ENCODE assay signal across 7 cellular contexts in the genomic region with DNA sequence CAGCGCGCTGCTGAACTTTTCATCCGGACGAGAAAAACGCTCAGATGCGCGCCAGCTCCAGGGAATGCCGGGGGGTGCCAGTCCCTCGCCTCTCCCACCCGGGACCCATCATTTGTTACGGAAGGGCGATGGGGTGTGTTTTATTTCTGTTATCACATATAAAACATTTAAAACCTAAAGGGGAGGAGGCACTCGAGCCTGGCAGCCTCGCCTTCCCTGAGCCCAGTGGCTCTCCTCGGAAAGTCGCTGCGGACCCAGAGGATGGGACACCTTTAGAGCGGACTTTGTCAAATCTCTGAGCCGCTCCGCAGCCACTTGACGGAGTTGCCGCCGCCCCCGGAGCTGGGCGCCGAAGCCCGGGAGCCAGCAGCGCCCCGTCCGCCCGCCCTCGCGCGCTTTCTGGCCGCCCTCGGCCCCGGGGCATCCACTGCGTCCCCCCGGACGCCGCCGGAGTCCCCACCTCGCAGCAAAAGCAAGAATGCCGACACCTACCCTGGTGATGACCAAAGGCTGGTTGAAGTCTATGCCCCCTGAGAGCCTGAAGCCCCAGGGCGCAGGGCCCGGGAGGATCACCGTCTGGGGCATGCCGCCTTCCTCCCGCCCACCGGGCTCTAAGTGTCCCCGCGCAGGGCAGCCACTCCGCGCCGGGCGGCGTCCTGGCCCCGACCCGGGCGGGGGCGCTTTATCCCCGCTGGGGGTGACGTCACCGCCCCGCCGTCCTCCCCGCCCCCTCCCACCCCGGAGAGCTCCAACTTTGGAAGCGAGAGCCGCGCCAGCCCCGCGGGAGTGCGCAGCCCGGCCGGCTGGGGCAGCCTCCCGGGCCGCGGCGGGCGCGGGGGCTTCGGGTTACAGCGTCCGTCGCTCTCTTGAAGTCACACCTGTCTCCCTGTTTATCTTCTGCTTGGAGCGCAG. TPM values are rescaled to one million over a fixed set of nuclear protein-coding genes. Genes with fewer than 3 reads are reported as not detected.
A peak's percentile ranks its signal among the peaks of the same experiment; 100 is the strongest.
DNase-seq lines count a peak whose midpoint lies in the region; ATAC-seq, FAIRE-seq and TF ChIP-seq lines count a peak whose summit lies in the region.

A gene with protein sequence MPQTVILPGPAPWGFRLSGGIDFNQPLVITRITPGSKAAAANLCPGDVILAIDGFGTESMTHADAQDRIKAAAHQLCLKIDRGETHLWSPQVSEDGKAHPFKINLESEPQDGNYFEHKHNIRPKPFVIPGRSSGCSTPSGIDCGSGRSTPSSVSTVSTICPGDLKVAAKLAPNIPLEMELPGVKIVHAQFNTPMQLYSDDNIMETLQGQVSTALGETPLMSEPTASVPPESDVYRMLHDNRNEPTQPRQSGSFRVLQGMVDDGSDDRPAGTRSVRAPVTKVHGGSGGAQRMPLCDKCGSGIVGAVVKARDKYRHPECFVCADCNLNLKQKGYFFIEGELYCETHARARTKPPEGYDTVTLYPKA (minus strand): TSS at position 658 of the 912 bp plus-strand sequence. CDS start 73 bp downstream, at position 585.

- no peak for FAIRE-seq in pancreas (lab: Jason Lieb, UNC)

- H3K9me3 ChIP-seq in heart left ventricle = no peaks in the 10 kb centered on the region
- no peaks in the 10 kb centered on the region for H3K9me3 ChIP-seq in pancreas

- 1% methylated on average over 19 to 87 of the region's 87 CpGs for whole genome bisulfite sequencing in heart left ventricle, 4 donors
- WGBS in pancreas, 2 donors = 1% methylated on average over 64 to 87 of the region's 87 CpGs

- no peak for TF ChIP-seq CTCF in GM06990 (IDR thresholded peaks at IDR 0.05; ENCODE audit: insufficient read depth, low read length, poor library complexity, severe bottlenecking)
- peak in 1 of 12 donors; percentile 20 for TF ChIP-seq CTCF in heart left ventricle (IDR thresholded peaks at IDR 0.05)
- TF ChIP-seq CTCF in pancreas (IDR thresholded peaks at IDR 0.05) = no peak

- peaks cover 0 to 37% (median 5%) of the 10 kb centered on the region in 12 donors for H3K4me1 ChIP-seq in heart left ventricle
- no peaks in the 10 kb centered on the region for H3K4me1 ChIP-seq in pancreas

- peak; percentile 26 for DNase-seq in GM06990 (ENCODE audit: extremely low read depth, insufficient read length)
- peak; percentile 86 for DNase-seq in LHCN-M2 (ENCODE audit: low read depth)
- peak; percentile 30 for DNase-seq in activated naive CD8-positive, alpha-beta T cell treated with anti-CD3 and anti-CD28 coated beads, Interleukin-2, amount 10 ng/mL, durations not matched to agents 7 days and 5 days
- peak; percentile 82 to 87 (median 85) for DNase-seq in heart left ventricle
- peak; percentile 57 to 88 (median 70) for DNase-seq in pancreas
- DNase-seq in GF-D8 (lab: John Stamatoyannopoulos, UW) = no peak

- peak within 1 kb of the TSS; percentile 84 to 99 (median 97) for H3K27ac ChIP-seq in heart left ventricle
- peak within 1 kb of the TSS; percentile 71 to 84 (median 80) for H3K27ac ChIP-seq in pancreas

- H3K9me3 Mint-ChIP-seq in activated naive CD8-positive, alpha-beta T cell treated with anti-CD3 and anti-CD28 coated beads, Interleukin-2, amount 10 ng/mL, durations not matched to agents 7 days and 5 days = no peaks in the 10 kb centered on the region

- TF ChIP-seq POLR2A in heart left ventricle (IDR thresholded peaks at IDR 0.05) = peak; percentile 93 to 99

- H3K4me1 Mint-ChIP-seq in activated naive CD8-positive, alpha-beta T cell treated with anti-CD3 and anti-CD28 coated beads, Interleukin-2, amount 10 ng/mL, durations not matched to agents 7 days and 5 days = no peaks in the 10 kb centered on the region

- ATAC-seq in activated naive CD8-positive, alpha-beta T cell treated with anti-CD3 and anti-CD28 coated beads, Interleukin-2, amount 10 ng/mL, durations not matched to agents 7 days and 5 days (ENCODE audit: low read depth) = peak; percentile 33
- ATAC-seq in heart left ventricle (peak; percentile 51 to 89 (median 80)), pancreas (peak; percentile 87 to 93 (median 90)), HG02970 (IDR thresholded peaks at IDR 0.05; ENCODE audit: low FRiP score, unreplicated experiment) (no peak)

- H3K27me3 ChIP-seq in GM06990 (replicated peaks; ENCODE audit: control insufficient read depth, insufficient read depth, low read length) (peaks cover 1% of the 10 kb centered on the region), heart left ventricle (peaks cover 0 to 24% (median 0%) of the 10 kb centered on the region in 9 donors), pancreas (peaks cover 0 to 4% (median 0%) of the 10 kb centered on the region in 4 donors)

- H3K36me3 ChIP-seq in GM06990 (ENCODE audit: control insufficient read depth, insufficient read depth, low read length) (no peaks in the 10 kb centered on the region), heart left ventricle (no peaks in the 10 kb centered on the region), pancreas (no peaks in the 10 kb centered on the region)

- peaks cover 31% of the 10 kb centered on the region for H3K27me3 Mint-ChIP-seq in activated naive CD8-positive, alpha-beta T cell treated with anti-CD3 and anti-CD28 coated beads, Interleukin-2, amount 10 ng/mL, durations not matched to agents 7 days and 5 days

- POLR2A ChIA-PET in activated naive CD8-positive, alpha-beta T cell treated with anti-CD3 and anti-CD28 coated beads, Interleukin-2, amount 10 ng/mL, durations not matched to agents 7 days and 5 days (lab: Charles Lee) = interaction anchor here (0.6 kb wide), 1 partner anchor 49 kb away, joined by 3 read pairs; no protein-coding TSS in a partner anchor

- H3K36me3 Mint-ChIP-seq in activated naive CD8-positive, alpha-beta T cell treated with anti-CD3 and anti-CD28 coated beads, Interleukin-2, amount 10 ng/mL, durations not matched to agents 7 days and 5 days = no peaks in the 10 kb centered on the region

- intact Hi-C loops in heart left ventricle (cut with DNase I) = loop anchor here in 8 of 10 donors (2.0 to 10.0 kb wide), 8 partner anchors 32 to 63 kb away; a partner anchor contains a TSS
- intact Hi-C loops in pancreas (cut with DNase I) = no loop called here

- no peak within 1 kb of the TSS for H3K27ac Mint-ChIP-seq in activated naive CD8-positive, alpha-beta T cell treated with anti-CD3 and anti-CD28 coated beads, Interleukin-2, amount 10 ng/mL, durations not matched to agents 7 days and 5 days

- peak within 1 kb of the TSS; percentile 51 for H3K4me3 Mint-ChIP-seq in activated naive CD8-positive, alpha-beta T cell treated with anti-CD3 and anti-CD28 coated beads, Interleukin-2, amount 10 ng/mL, durations not matched to agents 7 days and 5 days

- H3K4me3 ChIP-seq in GM06990 (replicated peaks; ENCODE audit: low read depth, low read length) (peak within 1 kb of the TSS; percentile 58), heart left ventricle (peak within 1 kb of the TSS; percentile 67 to 98 (median 84)), pancreas (peak within 1 kb of the TSS; percentile 45 to 75 (median 62))

RNA-seq across cellular contexts. Expression of the gene that starts here (rescaled TPM):
- total RNA-seq in LHCN-M2 (2014; rRNA removed) = 783 and 1,256 TPM in 2 replicates
- polyA plus RNA-seq in LHCN-M2 (2012) = 114 TPM
- total RNA-seq in activated naive CD8-positive, alpha-beta T cell treated with anti-CD3 and anti-CD28 coated beads, Interleukin-2, amount 10 ng/mL, durations not matched to agents 7 days and 5 days = not detected
- total RNA-seq in heart left ventricle = 1,000 to 10,000 TPM in 1 of 9 donors, 100 to 1,000 TPM in 8; 111 to 1,156 (median 246) TPM
- 100 to 1,000 TPM; 187 to 367 TPM for polyA plus RNA-seq in heart left ventricle
- total RNA-seq in pancreas = 10 to 100 TPM in 3 of 6 donors, 1 to 10 TPM in 3; 6.3 to 32.9 (median 10.7) TPM
- polyA plus RNA-seq in pancreas = 10 to 100 TPM; 30.6 to 50.5 TPM

Comparison
In these comparisons a context has a peak if more than half of its experiments do, and no peak if none do; other contexts are left out.
1. RNA of the gene that starts here (total RNA-seq): 783 to 1,256 TPM in LHCN-M2, 111 to 1,156 TPM in heart left ventricle and 6.3 to 32.9 TPM in pancreas; not detected in activated naive CD8-positive, alpha-beta T cell treated with anti-CD3 and anti-CD28 coated beads, Interleukin-2, amount 10 ng/mL, durations not matched to agents 7 days and 5 days; every median in the first group is over 4 times any median in the second.
2. Peak in DNase-seq and ATAC-seq in activated naive CD8-positive, alpha-beta T cell treated with anti-CD3 and anti-CD28 coated beads, Interleukin-2, amount 10 ng/mL, durations not matched to agents 7 days and 5 days; RNA of the gene not detected or under 1 TPM.
3. intact Hi-C loops: an anchor here in heart left ventricle (2.0 to 10.0 kb wide); none called in pancreas.
4. Peak in every context shown above with its lines, with median percentiles within 50 percentile points of each other: H3K4me3 ChIP-seq.